ENCODE assay signal across 8 cellular contexts in the genomic region with DNA sequence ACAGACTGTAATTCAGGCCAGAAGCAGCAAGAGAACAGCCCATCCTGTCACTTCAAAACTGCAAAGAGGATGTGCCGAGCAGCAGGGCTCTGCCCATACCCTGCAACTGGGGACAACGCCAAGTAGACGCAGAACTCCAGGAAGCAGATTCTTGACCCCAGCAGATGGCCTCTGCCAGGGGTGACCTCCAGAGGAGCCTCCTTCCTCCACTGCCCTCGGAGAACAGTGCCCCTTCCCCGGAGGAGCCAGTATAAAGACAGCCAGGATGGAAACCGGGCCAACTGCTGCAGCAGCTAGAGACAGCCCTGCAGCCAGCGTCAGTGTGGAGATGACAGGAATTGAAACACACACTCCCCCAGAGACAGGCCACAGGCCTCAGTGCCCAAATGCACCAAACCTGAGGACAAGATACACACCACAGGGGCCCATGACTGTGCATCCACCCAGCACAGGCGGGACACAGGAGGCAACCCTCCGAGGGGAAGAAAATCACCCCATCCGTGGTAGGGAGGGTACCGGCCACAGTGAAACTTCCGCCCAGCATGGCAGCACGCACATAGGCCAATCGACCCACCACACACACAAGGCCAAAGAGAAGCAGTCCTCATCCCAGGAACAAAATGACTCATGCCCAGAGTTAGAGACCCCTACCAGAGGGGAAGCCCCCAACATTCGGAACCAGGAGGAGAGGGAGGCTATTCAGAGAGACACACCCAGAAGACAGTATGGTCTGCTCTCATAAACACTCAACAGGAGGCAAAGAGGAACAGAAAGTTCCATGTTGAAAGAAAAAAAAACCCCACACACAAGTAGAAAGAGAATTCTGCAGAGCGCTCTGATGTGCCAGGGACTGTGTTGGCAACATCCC. TPM values are rescaled to one million over a fixed set of nuclear protein-coding genes. Genes with fewer than 3 reads are reported as not detected.
DNase-seq lines count a peak whose midpoint lies in the region; ATAC-seq and TF ChIP-seq lines count a peak whose summit lies in the region.

No MANE protein-coding gene starts in this region.

- H3K27ac Mint-ChIP-seq in activated CD8-positive, alpha-beta memory T cell treated with anti-CD3 and anti-CD28 coated beads, Interleukin-2, amount 10 ng/mL, durations not matched to agents 7 days and 5 days = peak overlapping the region; percentile 89
- peak overlapping the region; percentile 90 to 95 (median 94) for H3K27ac Mint-ChIP-seq in immature natural killer cell

- H3K27ac ChIP-seq in tibial artery = peak overlapping the region; percentile 98

- peaks cover 69% of the 10 kb centered on the region for H3K4me1 Mint-ChIP-seq in activated CD8-positive, alpha-beta memory T cell treated with anti-CD3 and anti-CD28 coated beads, Interleukin-2, amount 10 ng/mL, durations not matched to agents 7 days and 5 days
- peaks cover 78 to 83% of the 10 kb centered on the region in 2 donors for H3K4me1 Mint-ChIP-seq in immature natural killer cell

- intact Hi-C loops in tibial artery (cut with DNase I; ENCODE audit: low total_unique reads) = loop anchor here (5.0 to 10.0 kb wide), 4 partner anchors 34 to 144 kb away; partner anchors contain the start of gene TUT1

- no peaks in the 10 kb centered on the region for H3K9me3 Mint-ChIP-seq in activated CD8-positive, alpha-beta memory T cell treated with anti-CD3 and anti-CD28 coated beads, Interleukin-2, amount 10 ng/mL, durations not matched to agents 7 days and 5 days (ENCODE audit: low read depth)
- no peaks in the 10 kb centered on the region for H3K9me3 Mint-ChIP-seq in immature natural killer cell

- peaks cover 26% of the 10 kb centered on the region for H3K36me3 Mint-ChIP-seq in activated CD8-positive, alpha-beta memory T cell treated with anti-CD3 and anti-CD28 coated beads, Interleukin-2, amount 10 ng/mL, durations not matched to agents 7 days and 5 days
- no peaks in the 10 kb centered on the region for H3K36me3 Mint-ChIP-seq in immature natural killer cell

- peak; percentile 45 for ATAC-seq in GM18909 (IDR thresholded peaks at IDR 0.05; ENCODE audit: poor library complexity, unreplicated experiment)
- peak; percentile 45 for ATAC-seq in HG03280 (IDR thresholded peaks at IDR 0.05; ENCODE audit: unreplicated experiment)
- ATAC-seq in activated CD8-positive, alpha-beta memory T cell treated with anti-CD3 and anti-CD28 coated beads, Interleukin-2, amount 10 ng/mL, durations not matched to agents 7 days and 5 days = peak; percentile 57

- peaks cover 5 to 86% (median 75%) of the 10 kb centered on the region in 4 donors for H3K4me1 ChIP-seq in tibial artery

- TF ChIP-seq CTCF in AG04449 (IDR thresholded peaks at IDR 0.05; ENCODE audit: insufficient read depth, low read length, missing control alignments) = no peak
- no peak for TF ChIP-seq CTCF in tibial artery (IDR thresholded peaks at IDR 0.05)

- CTCF ChIA-PET in AG04449 (lab: Yijun Ruan, JAX) = interaction anchor here (0.9 to 16.0 kb wide), 8 partner anchors 10 to 160 kb away, joined by 3 to 320 read pairs (median 28); partner anchors contain the start of gene SCGB1A1
- CTCF ChIA-PET in activated CD8-positive, alpha-beta memory T cell treated with anti-CD3 and anti-CD28 coated beads, Interleukin-2, amount 10 ng/mL, durations not matched to agents 7 days and 5 days (lab: Charles Lee) = interaction anchor here (0.6 to 10.7 kb wide), 12 partner anchors 11 to 151 kb away, joined by 3 to 354 read pairs (median 5); partner anchors contain the start of gene EEF1G

- peak overlapping the region; percentile 98 for H3K4me3 ChIP-seq in AG04449 (ENCODE audit: low read depth, low read length)
- peak overlapping the region; percentile 86 to 87 for H3K4me3 ChIP-seq in tibial artery

- no peaks in the 10 kb centered on the region for H3K9me3 ChIP-seq in tibial artery

- DNase-seq in AG04449 (ENCODE audit: low read depth, low spot score) = no peak
- peak; percentile 92 for DNase-seq in activated CD8-positive, alpha-beta memory T cell treated with anti-CD3 and anti-CD28 coated beads, Interleukin-2, amount 10 ng/mL, durations not matched to agents 7 days and 5 days
- peak in 1 of 3 donors; percentile 31 for DNase-seq in immature natural killer cell
- DNase-seq in tibial artery = peak; percentile 47 to 70
- DNase-seq in AG20443 (ENCODE audit: low spot score) = no peak
- DNase-seq in DMS79 treated with DMSO at 0.1 percent for 48 hours (lab: John Stamatoyannopoulos, UW) = no peak

- no peaks in the 10 kb centered on the region for H3K27me3 Mint-ChIP-seq in activated CD8-positive, alpha-beta memory T cell treated with anti-CD3 and anti-CD28 coated beads, Interleukin-2, amount 10 ng/mL, durations not matched to agents 7 days and 5 days
- peaks cover 2 to 6% (median 4%) of the 10 kb centered on the region in 3 donors for H3K27me3 Mint-ChIP-seq in immature natural killer cell (ENCODE audit: low read depth in 3 of 3)

- H3K4me3 Mint-ChIP-seq in activated CD8-positive, alpha-beta memory T cell treated with anti-CD3 and anti-CD28 coated beads, Interleukin-2, amount 10 ng/mL, durations not matched to agents 7 days and 5 days = peak overlapping the region; percentile 98
- H3K4me3 Mint-ChIP-seq in immature natural killer cell = peak overlapping the region; percentile 59 to 98 (median 96)

- POLR2A ChIA-PET in AG04449 (lab: Yijun Ruan, JAX) = interaction anchor here (0.5 to 2.8 kb wide), 5 partner anchors 12 to 116 kb away, joined by 3 to 10 read pairs (median 4); no protein-coding TSS in a partner anchor

- H3K27me3 ChIP-seq in tibial artery = no peaks in the 10 kb centered on the region

- peaks cover 3 to 36% (median 11%) of the 10 kb centered on the region in 3 donors for H3K36me3 ChIP-seq in tibial artery

RNA-seq across cellular contexts. Expression of gene AHNAK, which starts 5.6 kb away (rescaled TPM):
- 100 to 1,000 TPM; 180 to 390 TPM for total RNA-seq in activated CD8-positive, alpha-beta memory T cell treated with anti-CD3 and anti-CD28 coated beads, Interleukin-2, amount 10 ng/mL, durations not matched to agents 7 days and 5 days
- 100 to 1,000 TPM in 1 of 3 donors, 10 to 100 TPM in 2; 45.0 to 217 (median 57.2) TPM for polyA plus RNA-seq in immature natural killer cell

RNA-seq across cellular contexts. Expression of gene EEF1G, which starts 32.7 kb away (rescaled TPM):
- total RNA-seq in activated CD8-positive, alpha-beta memory T cell treated with anti-CD3 and anti-CD28 coated beads, Interleukin-2, amount 10 ng/mL, durations not matched to agents 7 days and 5 days = 1,000 to 10,000 TPM in 1 of 2 experiments, 100 to 1,000 TPM in 1; 878 to 1,201 TPM
- polyA plus RNA-seq in immature natural killer cell = 100 to 1,000 TPM; 628 to 849 (median 821) TPM

RNA-seq across cellular contexts. Expression of gene TUT1, which starts 50.3 kb away (rescaled TPM):
- total RNA-seq in activated CD8-positive, alpha-beta memory T cell treated with anti-CD3 and anti-CD28 coated beads, Interleukin-2, amount 10 ng/mL, durations not matched to agents 7 days and 5 days = 10 to 100 TPM; 24.7 to 29.6 TPM
- polyA plus RNA-seq in immature natural killer cell = 10 to 100 TPM in 2 of 3 donors, 1 to 10 TPM in 1; 7.3 to 16.2 (median 12.5) TPM

Comparison
In these comparisons a context has a peak if more than half of its experiments do, and no peak if none do; other contexts are left out.
1. DNase-seq: peak in activated CD8-positive, alpha-beta memory T cell treated with anti-CD3 and anti-CD28 coated beads, Interleukin-2, amount 10 ng/mL, durations not matched to agents 7 days and 5 days (single experiment) and tibial artery (2 of 2); none in AG04449 (single experiment), AG20443 (single experiment) and DMS79 treated with DMSO at 0.1 percent for 48 hours (single experiment).
2. Peak in every context shown above with its lines, with median percentiles within 50 percentile points of each other: ATAC-seq.